17 cellular contexts compared by ENCODE assay signal in the genomic region with DNA sequence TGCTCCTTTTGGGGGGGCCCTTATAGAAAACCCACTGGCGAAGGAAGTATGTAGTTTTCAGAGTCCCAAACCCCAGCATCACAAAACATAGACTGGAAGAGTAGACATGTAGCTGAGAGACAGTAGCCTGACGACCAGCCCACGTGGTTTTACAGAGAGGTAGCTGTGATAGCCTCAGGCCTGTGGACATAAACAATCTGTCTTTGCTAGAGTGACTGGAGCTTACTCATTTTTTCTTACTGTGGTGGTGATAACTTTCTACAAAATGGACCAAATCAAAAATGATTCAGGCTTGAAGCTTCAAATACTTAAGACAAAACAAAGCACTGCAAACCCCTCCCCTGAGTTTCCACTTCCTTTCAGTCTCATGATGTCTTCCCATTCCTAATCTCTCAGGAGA.
DNase-seq lines count a peak whose midpoint lies in the region; ATAC-seq, FAIRE-seq and TF ChIP-seq lines count a peak whose summit lies in the region.
"Had no signal": no experiment of that assay in that cellular context is flagged by ENCODE, and none has a peak within 500 bp of the region (broad histone marks: within the 10 kb centered on the region; RNA-seq: fewer than 3 reads in every experiment).

No MANE protein-coding gene starts in this region.

- H3K4me3 ChIP-seq in PC-3 (ENCODE audit: low read length) (no peak overlapping the region), H1 (ENCODE audit: extremely low read depth in 1 of 4, insufficient read depth in 2 of 4, low read depth in 3 of 4, low read length in 4 of 4) (no peak overlapping the region), mesodermal cell (ENCODE audit: extremely low read depth, insufficient read depth, low read length, poor library complexity, severe bottlenecking) (no peak overlapping the region)
- H3K4me3 ChIP-seq: Peyer's patch had no signal

- no peaks in the 10 kb centered on the region for H3K4me1 Mint-ChIP-seq in natural killer cell
- H3K4me1 Mint-ChIP-seq: CD4-positive, alpha-beta memory T cell had no signal

- H2BK120ac ChIP-seq in H1 (replicated peaks; ENCODE audit: low read depth, low read length), result no peak overlapping the region

- H3K9me2 ChIP-seq in PC-3 (replicated peaks; ENCODE audit: low read length), result no peaks in the 10 kb centered on the region

- no peaks in the 10 kb centered on the region for H3K27me3 Mint-ChIP-seq in natural killer cell (ENCODE audit: low read depth in 2 of 2)
- H3K27me3 Mint-ChIP-seq: CD4-positive, alpha-beta memory T cell had no signal

- H3K23ac ChIP-seq in H1 (ENCODE audit: insufficient read length), result no peak overlapping the region

- H3K36me3 Mint-ChIP-seq in natural killer cell, result peaks cover 7% of the 10 kb centered on the region
- H3K36me3 Mint-ChIP-seq: CD4-positive, alpha-beta memory T cell had no signal

- no peak for TF ChIP-seq RAD21 in H1 (IDR thresholded peaks at IDR 0.05 in 1 of 2, conservative IDR thresholded peaks at IDR 0.05 in 1 of 2; ENCODE audit: low read depth in 2 of 2, low read length in 2 of 2)

- no peak overlapping the region for H2BK12ac ChIP-seq in H1 (ENCODE audit: low read depth, low read length)

- no peak for TF ChIP-seq POLR2A in H1 (IDR thresholded peaks at IDR 0.05; ENCODE audit: control extremely low read depth in 1 of 2, low read depth in 2 of 2, low read length in 2 of 2)

- H4K5ac ChIP-seq in H1 (ENCODE audit: insufficient read length, low read depth, low read length), result no peak overlapping the region

- H3K18ac ChIP-seq in H1 (ENCODE audit: extremely low read depth, low read length), result no peak overlapping the region

- H3K36me3 ChIP-seq in PC-3 (ENCODE audit: low read depth, low read length), result no peaks in the 10 kb centered on the region
- H3K36me3 ChIP-seq in H1 (ENCODE audit: control insufficient read depth in 2 of 4, insufficient read depth in 4 of 4, low read length in 3 of 4), result no peaks in the 10 kb centered on the region
- no peaks in the 10 kb centered on the region for H3K36me3 ChIP-seq in mesodermal cell (ENCODE audit: control insufficient read depth, insufficient read depth, low read length)
- H3K36me3 ChIP-seq: BE2C, Peyer's patch had no signal

- no peak overlapping the region for H4K8ac ChIP-seq in H1 (ENCODE audit: extremely low read depth, insufficient read depth, low read length)

- H2BK15ac ChIP-seq in H1 (ENCODE audit: low read length), result no peak overlapping the region

- POLR2A ChIA-PET in PC-3 (lab: Charles Lee; ENCODE audit: unreplicated experiment) (no interaction called here), H1 (lab: Charles Lee; ENCODE audit: partially characterized antibody) (no interaction called here)

- H3K4me1 ChIP-seq in PC-3 (ENCODE audit: insufficient read depth, low read length) (no peaks in the 10 kb centered on the region), H1 (replicated peaks in 1 of 4; ENCODE audit: control insufficient read depth in 3 of 4, insufficient read depth in 4 of 4, low read length in 3 of 4) (no peaks in the 10 kb centered on the region), mesodermal cell (ENCODE audit: control insufficient read depth, insufficient read depth, low read length, poor library complexity, severe bottlenecking) (peaks cover 3% of the 10 kb centered on the region)
- H3K4me1 ChIP-seq: BE2C, Peyer's patch had no signal

- H3K27ac Mint-ChIP-seq in natural killer cell, result no peak overlapping the region
- H3K27ac Mint-ChIP-seq: CD4-positive, alpha-beta memory T cell had no signal

- H3K9ac ChIP-seq in PC-3 (ENCODE audit: low read length), result no peak overlapping the region
- H3K9ac ChIP-seq in H1 (replicated peaks in 1 of 4; ENCODE audit: extremely low read depth in 1 of 4, low read depth in 3 of 4, low read length in 3 of 4), result no peak overlapping the region

- WGBS in H1 (ENCODE audit: extremely low coverage in 1 of 2, insufficient coverage in 1 of 2, insufficient read length in 1 of 2, insufficient replicate concordance in 2 of 2, low coverage in 1 of 2, low lambda C conversion rate in 2 of 2, missing lambda C conversion rate in 1 of 2), 2 experiments, result 94% methylated on average over 3 of the region's 3 CpGs; no CpG with 5 or more reads in 1 of the 2 experiments
- 73 to 91% methylated on average over 2 to 3 of the region's 3 CpGs for WGBS in mesodermal cell (ENCODE audit: insufficient coverage in 2 of 2), 2 experiments

- H4K20me1 ChIP-seq in PC-3 (ENCODE audit: low read length), result no peaks in the 10 kb centered on the region
- no peaks in the 10 kb centered on the region for H4K20me1 ChIP-seq in H1 (replicated peaks in 1 of 2; ENCODE audit: control insufficient read depth in 1 of 2, insufficient read depth in 2 of 2, low read length in 2 of 2)

- H2AK5ac ChIP-seq in H1 (ENCODE audit: low read depth, low read length), result no peak overlapping the region

- CTCF ChIA-PET in PC-3 (lab: Charles Lee) (no interaction called here), H1 (lab: Charles Lee; ENCODE audit: partially characterized antibody) (no interaction called here)

- FAIRE-seq in H1 (lab: Jason Lieb, UNC), result no peak
- FAIRE-seq: H54 had no signal

- H3K27me3 ChIP-seq in PC-3 (ENCODE audit: low read length) (no peaks in the 10 kb centered on the region), H1 (replicated peaks in 1 of 4; ENCODE audit: control insufficient read depth in 3 of 4, extremely low read depth in 1 of 4, insufficient read depth in 3 of 4, low read length in 3 of 4) (no peaks in the 10 kb centered on the region)
- H3K27me3 ChIP-seq: BE2C, Peyer's patch had no signal

- H3K4me3 Mint-ChIP-seq in natural killer cell, result no peak overlapping the region
- H3K4me3 Mint-ChIP-seq: CD4-positive, alpha-beta memory T cell had no signal

- TF ChIP-seq CTCF in PC-3 (conservative IDR thresholded peaks at IDR 0.05; ENCODE audit: low read depth, low read length) (no peak), H1 (IDR thresholded peaks at IDR 0.05; ENCODE audit: control extremely low read depth in 1 of 3, insufficient read depth in 1 of 3, low read depth in 1 of 3, low read length in 3 of 3) (no peak), natural killer cell (IDR thresholded peaks at IDR 0.05) (no peak)

- intact Hi-C loops in PC-3 (cut with micrococcal nuclease) (no loop called here), natural killer cell (cut with micrococcal nuclease) (no loop called here)

- no peak overlapping the region for H2BK5ac ChIP-seq in H1 (ENCODE audit: low read depth, low read length)

- DNase-seq in ELR (ENCODE audit: low read depth) (peak; percentile 13), PC-3 (peak; percentile 6), H1 (ENCODE audit: low read depth in 1 of 2, low spot score in 2 of 2) (no peak), natural killer cell (no peak), cerebellar cortex (ENCODE audit: low spot score) (no peak), NCI-H2196 (lab: John Stamatoyannopoulos, UW; ENCODE audit: unreplicated experiment) (no peak)
- DNase-seq: ACHN; BE2C; CD4-positive, alpha-beta memory T cell; DMS 273 treated with DMSO at 0.1 percent for 48 hours; NCI-H2227 treated with DMSO at 0.1 percent for 48 hours; NCI-H526; Peyer's patch had no signal

- H3K14ac ChIP-seq in H1 (ENCODE audit: insufficient read length), result no peak overlapping the region

- no peaks in the 10 kb centered on the region for H3K79me1 ChIP-seq in H1 (ENCODE audit: low read depth, low read length)

- no peaks in the 10 kb centered on the region for H3F3A ChIP-seq in PC-3 (ENCODE audit: low read length, unreplicated experiment)

- no peak overlapping the region for H4K91ac ChIP-seq in H1 (replicated peaks; ENCODE audit: insufficient read length, low read length)

- no peak overlapping the region for H3K4me2 ChIP-seq in PC-3 (ENCODE audit: low read length)
- no peak overlapping the region for H3K4me2 ChIP-seq in H1 (ENCODE audit: insufficient read depth in 1 of 2, low read depth in 2 of 2, low read length in 2 of 2)

- H3K4ac ChIP-seq in H1 (replicated peaks; ENCODE audit: insufficient read length, low read depth, low read length), result no peak overlapping the region

- H3K56ac ChIP-seq in H1 (replicated peaks; ENCODE audit: insufficient read length, low read depth, low read length), result no peak overlapping the region

- H2AFZ ChIP-seq in PC-3 (ENCODE audit: low read length) (no peak overlapping the region), H1 (ENCODE audit: low read length) (0 out of 2 replicates have a peak overlapping the region, but pooled peaks have one; percentile 26)

- no peak for TF ChIP-seq EP300 in H1 (IDR thresholded peaks at IDR 0.05; ENCODE audit: borderline replicate concordance in 1 of 2, low read depth in 2 of 2, low read length in 2 of 2)

- no peaks in the 10 kb centered on the region for H3K23me2 ChIP-seq in H1 (ENCODE audit: low read depth, low read length)

- H3K79me2 ChIP-seq in PC-3 (ENCODE audit: low read length), result no peaks in the 10 kb centered on the region
- no peaks in the 10 kb centered on the region for H3K79me2 ChIP-seq in H1 (ENCODE audit: control insufficient read depth in 1 of 2, insufficient read depth in 2 of 2, low read length in 2 of 2)

- H3K27ac ChIP-seq in PC-3 (ENCODE audit: low read length), result no peak overlapping the region
- H3K27ac ChIP-seq in H1 (ENCODE audit: low read depth, low read length), result no peak overlapping the region
- H3K27ac ChIP-seq in mesodermal cell (ENCODE audit: low read depth, low read length, severe bottlenecking), result peak overlapping the region; percentile 17
- H3K27ac ChIP-seq: HL-60, Peyer's patch had no signal

- H2BK20ac ChIP-seq in H1 (ENCODE audit: low read length), result no peak overlapping the region

- BruUV-seq in PC-3 (replicated peaks; lab: Mats Ljungman, UMichigan), result no TSS peak

- no peak for ATAC-seq in PC-3
- ATAC-seq in natural killer cell, result no peak
- ATAC-seq in GM21515 (IDR thresholded peaks at IDR 0.05; ENCODE audit: unreplicated experiment), result no peak

- H3K9me3 ChIP-seq in PC-3 (ENCODE audit: low read length) (no peaks in the 10 kb centered on the region), H1 (ENCODE audit: insufficient read depth in 2 of 2, low read depth in 1 of 2, low read length in 1 of 2) (no peaks in the 10 kb centered on the region), mesodermal cell (ENCODE audit: control insufficient read depth, low read length) (no peaks in the 10 kb centered on the region)
- H3K9me3 ChIP-seq: BE2C, Peyer's patch had no signal

- peaks cover 8 to 28% of the 10 kb centered on the region in 2 donors for H3K9me3 Mint-ChIP-seq in natural killer cell

TF ChIP-seq in H1, 55 proteins besides CTCF, POLR2A, EP300 and RAD21:
- TF ChIP-seq TAF7 (optimal IDR thresholded peaks at IDR 0.05; ENCODE audit: borderline replicate concordance, low read depth, low read length) (no peak), SP2 (IDR thresholded peaks at IDR 0.05; ENCODE audit: low read length) (no peak), HDAC6 (IDR thresholded peaks at IDR 0.05; ENCODE audit: low read depth, low read length) (no peak)

Comparison
In these comparisons a context has a peak if more than half of its experiments do, and no peak if none do; other contexts are left out.
1. DNase-seq: peak in ELR (single experiment) and PC-3 (single experiment); none in H1 (0 of 2), natural killer cell (single experiment), cerebellar cortex (single experiment) and NCI-H2196 (single experiment).